In the genomic region with DNA sequence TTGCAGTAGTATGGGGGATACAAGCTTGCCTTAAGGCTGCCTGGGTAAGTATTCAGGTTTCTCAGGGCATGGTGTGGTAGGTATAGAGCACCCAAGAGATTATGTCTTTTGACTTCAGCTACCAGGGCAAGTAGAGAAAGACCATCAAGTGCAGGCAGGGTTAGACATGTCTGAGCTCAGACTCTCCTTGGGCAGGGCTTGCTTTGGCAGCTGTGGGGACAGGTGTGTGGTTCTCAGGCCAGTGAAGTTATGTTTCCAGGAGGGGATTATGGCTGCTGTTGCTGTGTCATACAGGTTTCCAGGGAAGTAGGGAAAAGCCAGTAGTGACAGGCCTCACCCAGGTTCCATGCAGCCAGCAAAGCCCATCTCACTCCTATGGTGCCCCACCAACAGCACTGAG, we compare ENCODE assay signal across 29 cellular contexts.
DNase-seq lines count a peak whose midpoint lies in the region; ATAC-seq, FAIRE-seq and TF ChIP-seq lines count a peak whose summit lies in the region.
"Had no signal": no experiment of that assay in that cellular context is flagged by ENCODE, and none has a peak within 500 bp of the region (broad histone marks: within the 10 kb centered on the region; RNA-seq: fewer than 3 reads in every experiment).

No MANE protein-coding gene starts in this region.

- H3K9me3 Mint-ChIP-seq in H9, result no peaks in the 10 kb centered on the region

- FAIRE-seq in keratinocyte (lab: Jason Lieb, UNC), result no peak
- FAIRE-seq: A204.1, GM12878, GM12892, GM18507 had no signal

- no peaks in the 10 kb centered on the region for H3K27me3 ChIP-seq in H9 (ENCODE audit: insufficient read depth, low read length)
- H3K27me3 ChIP-seq in keratinocyte (ENCODE audit: control insufficient read depth, extremely low read depth, insufficient read depth, low read length), result no peaks in the 10 kb centered on the region
- H3K27me3 ChIP-seq in sigmoid colon, result no peaks in the 10 kb centered on the region
- H3K27me3 ChIP-seq: BE2C, BLaER1 had no signal

- no peaks in the 10 kb centered on the region for H3K23me2 ChIP-seq in H9 (ENCODE audit: insufficient read length, low read depth, low read length, poor library complexity, severe bottlenecking)

- no peaks in the 10 kb centered on the region for H3K79me1 ChIP-seq in H9 (ENCODE audit: insufficient read depth, low read depth, low read length, poor library complexity, severe bottlenecking)

- H2BK20ac ChIP-seq in H9 (ENCODE audit: low read depth, low read length, poor library complexity, severe bottlenecking), result no peak overlapping the region

- H3K36me3 Mint-ChIP-seq in H9 (ENCODE audit: insufficient read depth in 1 of 3, low read depth in 3 of 3), result no peaks in the 10 kb centered on the region
- H3K36me3 Mint-ChIP-seq: CD14-positive monocyte; CD4-positive, alpha-beta memory T cell; CD4-positive, CD25-positive, alpha-beta regulatory T cell had no signal

- no peak overlapping the region for H2AK5ac ChIP-seq in H9 (ENCODE audit: insufficient read length, low read length)

- ATAC-seq in HG02759 (IDR thresholded peaks at IDR 0.05; ENCODE audit: unreplicated experiment) (no peak), GM21515 (IDR thresholded peaks at IDR 0.05; ENCODE audit: unreplicated experiment) (no peak)
- ATAC-seq: GM12878 had no signal

- no peak overlapping the region for H4K5ac ChIP-seq in H9 (ENCODE audit: insufficient read length, low read depth, low read length)

- no peak overlapping the region for H3K9ac ChIP-seq in H9 (ENCODE audit: extremely low read depth, insufficient read length, low read length)
- H3K9ac ChIP-seq in keratinocyte (ENCODE audit: control insufficient read depth, extremely low read depth, insufficient read depth, low read length), result no peak overlapping the region
- H3K9ac ChIP-seq: BLaER1 had no signal

- no peak overlapping the region for H3K23ac ChIP-seq in H9 (ENCODE audit: insufficient read length, low read depth, low read length)

- no peak for TF ChIP-seq EP300 in sigmoid colon (IDR thresholded peaks at IDR 0.05)

- H3K4me3 ChIP-seq in epithelial cell of esophagus (ENCODE audit: low read length) (no peak overlapping the region), keratinocyte (ENCODE audit: control insufficient read depth in 2 of 3, extremely low read depth in 1 of 3, insufficient read depth in 2 of 3, low read depth in 1 of 3, low read length in 3 of 3) (no peak overlapping the region), sigmoid colon (no peak overlapping the region), OCI-LY7 (ENCODE audit: low read depth, low read length, poor library complexity, severe bottlenecking) (no peak overlapping the region)
- H3K4me3 ChIP-seq: BLaER1, GM12878 had no signal

- no peak overlapping the region for H2BK5ac ChIP-seq in H9 (ENCODE audit: insufficient read length, low read length)

- no peaks in the 10 kb centered on the region for H3K9me1 ChIP-seq in keratinocyte (ENCODE audit: control insufficient read depth, extremely low read depth, insufficient read depth, low read length)

- no peak overlapping the region for H3K56ac ChIP-seq in H9 (ENCODE audit: insufficient read length, low read depth, low read length)

- peak overlapping the region in 2 of 3 experiments; percentile 37 to 79; a peak in 3 of 7 replicates for H3K27ac Mint-ChIP-seq in H9
- H3K27ac Mint-ChIP-seq: CD14-positive monocyte; CD4-positive, alpha-beta memory T cell; CD4-positive, CD25-positive, alpha-beta regulatory T cell; CD8-positive, alpha-beta memory T cell had no signal

- no peak for TF ChIP-seq POLR2A in sigmoid colon (IDR thresholded peaks at IDR 0.05)

- no peak overlapping the region for H2BK12ac ChIP-seq in H9 (ENCODE audit: insufficient read length, low read depth, low read length)

- H3K9me2 ChIP-seq in OCI-LY7 (ENCODE audit: insufficient read depth, low read length), result no peaks in the 10 kb centered on the region

- POLR2A ChIA-PET in OCI-LY7 (lab: Charles Lee), result no interaction called here

- no peak overlapping the region for H3K14ac ChIP-seq in H9 (ENCODE audit: insufficient read depth, low read length)

- no peaks in the 10 kb centered on the region for H3K4me1 Mint-ChIP-seq in H9
- H3K4me1 Mint-ChIP-seq: CD14-positive monocyte; CD4-positive, alpha-beta memory T cell; CD4-positive, CD25-positive, alpha-beta regulatory T cell; CD8-positive, alpha-beta memory T cell had no signal

- no peak overlapping the region for H3K4me3 Mint-ChIP-seq in H9
- H3K4me3 Mint-ChIP-seq: CD14-positive monocyte; CD4-positive, alpha-beta memory T cell; CD4-positive, CD25-positive, alpha-beta regulatory T cell; CD8-positive, alpha-beta memory T cell had no signal

- H3K36me3 ChIP-seq in keratinocyte (ENCODE audit: control insufficient read depth in 2 of 2, extremely low read depth in 1 of 2, insufficient read depth in 2 of 2, low read length in 2 of 2) (no peaks in the 10 kb centered on the region), sigmoid colon (no peaks in the 10 kb centered on the region), OCI-LY7 (ENCODE audit: insufficient read depth, low read length) (no peaks in the 10 kb centered on the region)
- H3K36me3 ChIP-seq: BE2C, BLaER1 had no signal

- no peak overlapping the region for H3K27ac ChIP-seq in H9 (ENCODE audit: insufficient read length, low read depth, low read length)
- H3K27ac ChIP-seq in keratinocyte (ENCODE audit: control insufficient read depth, insufficient read depth, low read length), result no peak overlapping the region
- no peak overlapping the region for H3K27ac ChIP-seq in sigmoid colon
- H3K27ac ChIP-seq in OCI-LY7 (ENCODE audit: low read depth, low read length, poor library complexity, severe bottlenecking), result no peak overlapping the region
- H3K27ac ChIP-seq: BLaER1 had no signal

- H3T11ph ChIP-seq in H9 (ENCODE audit: low read length), result no peak overlapping the region

- H4K20me1 ChIP-seq in H9 (ENCODE audit: control insufficient read depth, insufficient read depth, insufficient read length), result no peaks in the 10 kb centered on the region
- H4K20me1 ChIP-seq in keratinocyte (ENCODE audit: control insufficient read depth, extremely low read depth, insufficient read depth, low read length), result no peaks in the 10 kb centered on the region
- H4K20me1 ChIP-seq in OCI-LY7 (ENCODE audit: insufficient read depth, low read length), result no peaks in the 10 kb centered on the region
- H4K20me1 ChIP-seq: BLaER1 had no signal

- no peak overlapping the region for H4K91ac ChIP-seq in H9 (ENCODE audit: insufficient read length, low read depth, low read length)

- CTCF ChIA-PET in OCI-LY7 (lab: Charles Lee; ENCODE audit: unreplicated experiment), result interaction anchor here (0.6 kb wide), 1 partner anchor 1675 kb away, joined by 3 read pairs; no protein-coding TSS in a partner anchor

- no peak overlapping the region for H3K18ac ChIP-seq in H9 (ENCODE audit: insufficient read length, low read depth, low read length)

- H3K79me2 ChIP-seq in H9 (ENCODE audit: insufficient read depth, low read length), result no peaks in the 10 kb centered on the region
- H3K79me2 ChIP-seq in keratinocyte (ENCODE audit: control insufficient read depth, insufficient read depth, low read length), result no peaks in the 10 kb centered on the region
- no peaks in the 10 kb centered on the region for H3K79me2 ChIP-seq in OCI-LY7 (ENCODE audit: insufficient read depth, low read depth, low read length)

- DNase-seq in H9 (no peak), epithelial cell of esophagus (ENCODE audit: low read depth) (peak; percentile 35), keratinocyte (ENCODE audit: low read depth, low spot score) (no peak), sigmoid colon (peak; percentile 46), posterior cingulate gyrus (no peak), OCI-LY7 (ENCODE audit: low spot score) (no peak)
- DNase-seq: 8988T; ACHN; BE2C; C1 segment of cervical spinal cord; CD4-positive, alpha-beta memory T cell; CD4-positive, CD25-positive, alpha-beta regulatory T cell; CD8-positive, alpha-beta memory T cell; COR-L47; DMS 273 treated with DMSO at 0.1 percent for 48 hours; DMS153; DMS53; DMS79; DND-41; EL; GDM1 had no signal

- intact Hi-C loops in sigmoid colon (cut with DNase I), result no loop called here
- intact Hi-C loops in posterior cingulate gyrus (cut with DNase I), result no loop called here
- intact Hi-C loops in OCI-LY7 (cut with micrococcal nuclease; ENCODE audit: unreplicated experiment), result no loop called here

- dilution Hi-C loops in keratinocyte (cut with MboI; ENCODE audit: extremely low pct_ligation_motif_present, low sequenced_read_pairs), result no loop called here

- no peak overlapping the region for H4K8ac ChIP-seq in H9 (replicated peaks; ENCODE audit: insufficient read length, low read depth, low read length)

- H2AFZ ChIP-seq in H9 (ENCODE audit: low read length), result no peak overlapping the region
- peak overlapping the region; percentile 44 for H2AFZ ChIP-seq in keratinocyte (ENCODE audit: control insufficient read depth, low read length)
- H2AFZ ChIP-seq in OCI-LY7 (ENCODE audit: low read length), result no peak overlapping the region

- no peak for TF ChIP-seq CTCF in H9 (conservative IDR thresholded peaks at IDR 0.05)
- TF ChIP-seq CTCF in epithelial cell of esophagus (IDR thresholded peaks at IDR 0.05; ENCODE audit: insufficient read depth, low read depth, low read length, missing control alignments), result no peak
- no peak for TF ChIP-seq CTCF in keratinocyte (optimal IDR thresholded peaks at IDR 0.05 in 1 of 3, IDR thresholded peaks at IDR 0.05 in 1 of 3, conservative IDR thresholded peaks at IDR 0.05 in 1 of 3; ENCODE audit: extremely low read depth in 1 of 3, insufficient read depth in 2 of 3, low read length in 3 of 3)
- TF ChIP-seq CTCF in sigmoid colon (IDR thresholded peaks at IDR 0.05), result no peak
- TF ChIP-seq CTCF in OCI-LY7 (conservative IDR thresholded peaks at IDR 0.05; ENCODE audit: low read length), result no peak

- H3K4ac ChIP-seq in H9 (ENCODE audit: low read depth, low read length), result no peak overlapping the region

- BruUV-seq in OCI-LY7 (replicated peaks; lab: Mats Ljungman, UMichigan), result no TSS peak

- H3K4me1 ChIP-seq in H9 (ENCODE audit: insufficient read depth, low read length), result no peaks in the 10 kb centered on the region
- H3K4me1 ChIP-seq in keratinocyte (ENCODE audit: control insufficient read depth, extremely low read depth, insufficient read depth, low read length), result no peaks in the 10 kb centered on the region
- no peaks in the 10 kb centered on the region for H3K4me1 ChIP-seq in sigmoid colon
- no peaks in the 10 kb centered on the region for H3K4me1 ChIP-seq in OCI-LY7 (ENCODE audit: insufficient read depth, low read length, poor library complexity, severe bottlenecking)
- H3K4me1 ChIP-seq: BLaER1 had no signal

- no peak overlapping the region for H3K4me2 ChIP-seq in H9 (ENCODE audit: insufficient read depth, insufficient read length, low read length)
- no peak overlapping the region for H3K4me2 ChIP-seq in keratinocyte (ENCODE audit: control insufficient read depth, extremely low read depth, insufficient read depth, low read depth, low read length)
- H3K4me2 ChIP-seq in OCI-LY7 (ENCODE audit: low read length), result no peak overlapping the region
- H3K4me2 ChIP-seq: BLaER1 had no signal

- no peak overlapping the region for H2BK120ac ChIP-seq in H9 (ENCODE audit: low read depth, low read length, poor library complexity, severe bottlenecking)

- H3K9me3 ChIP-seq in H9 (ENCODE audit: control insufficient read depth, low read depth, low read length) (no peaks in the 10 kb centered on the region), keratinocyte (ENCODE audit: control insufficient read depth, low read depth, low read length) (no peaks in the 10 kb centered on the region), sigmoid colon (no peaks in the 10 kb centered on the region), OCI-LY7 (ENCODE audit: low read length) (no peaks in the 10 kb centered on the region)
- H3K9me3 ChIP-seq: BE2C had no signal

- H3K27me3 Mint-ChIP-seq in H9 (ENCODE audit: low read depth), result no peaks in the 10 kb centered on the region
- H3K27me3 Mint-ChIP-seq: CD4-positive, alpha-beta memory T cell; CD4-positive, CD25-positive, alpha-beta regulatory T cell; CD8-positive, alpha-beta memory T cell had no signal

- H2BK15ac ChIP-seq in H9 (ENCODE audit: low read depth, low read length), result no peak overlapping the region

Comparison
In these comparisons a context has a peak if more than half of its experiments do, and no peak if none do; other contexts are left out.
1. DNase-seq: peak in epithelial cell of esophagus (single experiment) and sigmoid colon (single experiment); none in H9 (single experiment), keratinocyte (single experiment), posterior cingulate gyrus (0 of 10) and OCI-LY7 (single experiment).